1 cellular context compared by ENCODE assay signal in genomic region chr19:32911467-32911866, GRCh38.
TF ChIP-seq lines count a peak whose summit lies in the region.

No MANE protein-coding gene starts in this region.

TF ChIP-seq in A549, 52 proteins besides CTCF, POLR2A, EP300 and RAD21 (continued from another document):
- no peak for TF ChIP-seq REST (IDR thresholded peaks at IDR 0.05)
